ENCODE assay signal across 15 cellular contexts in genomic region chr19:46040952-46041500, GRCh38. TPM values are rescaled to one million over a fixed set of nuclear protein-coding genes. Genes with fewer than 3 reads are reported as not detected.
DNase-seq lines count a peak whose midpoint lies in the region; ATAC-seq and TF ChIP-seq lines count a peak whose summit lies in the region.
"Had no signal": no experiment of that assay in that cellular context is flagged by ENCODE, and none has a peak within 500 bp of the region (broad histone marks: within the 10 kb centered on the region; RNA-seq: fewer than 3 reads in every experiment).

Gene IGFL4 (minus strand): TSS chr19:46041002. CDS start chr19:46040962, 40 bp downstream.

- no peaks in the 10 kb centered on the region for H3K9me1 ChIP-seq in IMR-90 (ENCODE audit: insufficient read depth, low read length)

- H3K18ac ChIP-seq in IMR-90 (ENCODE audit: low read depth, low read length) = no peak within 1 kb of the TSS

- TF ChIP-seq CTCF in IMR-90 (conservative IDR thresholded peaks at IDR 0.05; ENCODE audit: low read depth, low read length) (no peak), fibroblast of lung (conservative IDR thresholded peaks at IDR 0.05 in 1 of 2, IDR thresholded peaks at IDR 0.05 in 1 of 2; ENCODE audit: low read depth in 1 of 2, low read length in 2 of 2) (no peak), spleen (IDR thresholded peaks at IDR 0.05 in 8 of 11, conservative IDR thresholded peaks at IDR 0.05 in 3 of 11) (no peak), tibial artery (IDR thresholded peaks at IDR 0.05) (no peak)

- H3K27ac ChIP-seq in IMR-90 (ENCODE audit: insufficient read depth, low read length) = no peak within 1 kb of the TSS
- H3K27ac ChIP-seq in fibroblast of lung (ENCODE audit: insufficient read depth, low read length) = no peak within 1 kb of the TSS
- no peak within 1 kb of the TSS for H3K27ac ChIP-seq in spleen
- no peak within 1 kb of the TSS for H3K27ac ChIP-seq in tibial artery
- H3K27ac ChIP-seq: parathyroid adenoma had no signal

- no peak within 1 kb of the TSS for H2BK5ac ChIP-seq in IMR-90 (ENCODE audit: low read depth, low read length, poor library complexity, severe bottlenecking)

- DNase-seq in COLO829 (ENCODE audit: low spot score) (peak; percentile 42), IMR-90 (no peak), NCI-H510A (lab: John Stamatoyannopoulos, UW) (peak; percentile 71), fibroblast of lung (ENCODE audit: low read depth in 2 of 2) (peak; percentile 14 to 41), spleen (no peak), tibial artery (no peak), HPDE6-E6E7 (ENCODE audit: extremely low spot score) (no peak)
- DNase-seq: activated naive CD8-positive, alpha-beta T cell treated with anti-CD3 and anti-CD28 coated beads, Interleukin-2, amount 50 U/mL, for 24 hours; cortex of kidney; NCI-H1048; stimulated activated CD8-positive, alpha-beta memory T cell treated with anti-CD3 and anti-CD28 coated beads, Interleukin-4, amount 100 ng/mL, for 48 hours had no signal

- H2AFZ ChIP-seq in IMR-90 (replicated peaks; ENCODE audit: low read length, poor library complexity) (no peak within 1 kb of the TSS), fibroblast of lung (ENCODE audit: low read length) (no peak within 1 kb of the TSS)
- H2AFZ ChIP-seq: parathyroid adenoma had no signal

- H3K4ac ChIP-seq in IMR-90 (ENCODE audit: low read depth, low read length) = no peak within 1 kb of the TSS

- POLR2A ChIA-PET in IMR-90 (lab: Charles Lee; ENCODE audit: unreplicated experiment) = no interaction called here

- in situ Hi-C loops in IMR-90 (cut with MboI; ENCODE audit: low sequenced_read_pairs) = no loop called here

- intact Hi-C loops in IMR-90 (cut with micrococcal nuclease) (no loop called here), spleen (cut with DNase I; ENCODE audit: low total_unique reads) (no loop called here), tibial artery (cut with DNase I; ENCODE audit: low total_unique reads) (no loop called here)

- no CpG with 5 or more reads among the region's 7 CpGs for WGBS in IMR-90 (ENCODE audit: extremely low coverage in 2 of 2, insufficient read length in 1 of 2), 2 experiments
- WGBS in spleen, 5 donors = 57 to 77% (median 69%) methylated on average over 7 of the region's 7 CpGs

- dilution Hi-C loops in IMR-90 (cut with HindIII; ENCODE audit: low sequenced_read_pairs, unreplicated experiment) = no loop called here

- H3K4me2 ChIP-seq in IMR-90 (ENCODE audit: low read depth, low read length) (no peak within 1 kb of the TSS), fibroblast of lung (ENCODE audit: extremely low read depth, insufficient read depth, low read length) (no peak within 1 kb of the TSS)

- no peak within 1 kb of the TSS for H2BK120ac ChIP-seq in IMR-90 (ENCODE audit: low read depth, low read length)

- H3K23ac ChIP-seq in IMR-90 (ENCODE audit: low read depth, low read length) = no peak within 1 kb of the TSS

- no peak within 1 kb of the TSS for H2AK9ac ChIP-seq in IMR-90 (replicated peaks; ENCODE audit: low read depth, low read length, poor library complexity)

- ATAC-seq in IMR-90 (ENCODE audit: low read depth) = peak; percentile 32; the same call in 1 of the 2 replicates
- no peak for ATAC-seq in HG03342 (IDR thresholded peaks at IDR 0.05; ENCODE audit: unreplicated experiment)
- ATAC-seq: activated CD4-positive, CD25-positive, alpha-beta regulatory T cell treated with anti-CD3 and anti-CD28 coated beads, Interleukin-2, amount 50 U/mL, for 24 hours; activated naive CD8-positive, alpha-beta T cell treated with anti-CD3 and anti-CD28 coated beads, Interleukin-2, amount 50 U/mL, for 24 hours had no signal

- no peak within 1 kb of the TSS for H3K4me3 ChIP-seq in IMR-90 (ENCODE audit: insufficient read depth, low read depth, low read length)
- H3K4me3 ChIP-seq in fibroblast of lung (replicated peaks in 1 of 4; ENCODE audit: control extremely low read depth in 1 of 4, insufficient read depth in 1 of 4, low read depth in 3 of 4, low read length in 4 of 4) = no peak within 1 kb of the TSS
- no peak within 1 kb of the TSS for H3K4me3 ChIP-seq in spleen
- no peak within 1 kb of the TSS for H3K4me3 ChIP-seq in tibial artery

- H4K20me1 ChIP-seq in IMR-90 (ENCODE audit: insufficient read depth, low read length) (no peaks in the 10 kb centered on the region), fibroblast of lung (ENCODE audit: control insufficient read depth, extremely low read depth, insufficient read depth, low read length) (no peaks in the 10 kb centered on the region)

- no peak within 1 kb of the TSS for H2BK15ac ChIP-seq in IMR-90 (ENCODE audit: low read depth, low read length)

- no peak within 1 kb of the TSS for H4K8ac ChIP-seq in IMR-90 (ENCODE audit: low read depth in 2 of 2, low read length in 2 of 2)

- H3K9ac ChIP-seq in IMR-90 (ENCODE audit: low read depth, low read length) (no peak within 1 kb of the TSS), fibroblast of lung (ENCODE audit: insufficient read depth, low read length) (no peak within 1 kb of the TSS)
- H3K9ac ChIP-seq: parathyroid adenoma had no signal

- H3K14ac ChIP-seq in IMR-90 (replicated peaks; ENCODE audit: low read depth, low read length) = no peak within 1 kb of the TSS

- H3K56ac ChIP-seq in IMR-90 (ENCODE audit: extremely low read depth, insufficient read depth, low read length) = no peak within 1 kb of the TSS

- no peak for TF ChIP-seq POLR2A in IMR-90 (IDR thresholded peaks at IDR 0.05; ENCODE audit: low read depth, low read length)
- TF ChIP-seq POLR2A in spleen (IDR thresholded peaks at IDR 0.05) = no peak

- CTCF ChIA-PET in IMR-90 (lab: Yijun Ruan, JAX) = interaction anchor here (3.2 kb wide), 1 partner anchor 12 kb away, joined by 13 read pairs; no protein-coding TSS in a partner anchor

- peaks cover 6% of the 10 kb centered on the region for H3K9me3 ChIP-seq in IMR-90 (ENCODE audit: control insufficient read depth, insufficient read depth, low read length)
- no peaks in the 10 kb centered on the region for H3K9me3 ChIP-seq in fibroblast of lung (ENCODE audit: control insufficient read depth, insufficient read depth, low read depth, low read length)
- peaks cover 0 to 4% (median 0%) of the 10 kb centered on the region in 8 donors for H3K9me3 ChIP-seq in spleen
- peaks cover 0 to 6% (median 0%) of the 10 kb centered on the region in 3 donors for H3K9me3 ChIP-seq in tibial artery

- H3K27me3 ChIP-seq in IMR-90 (ENCODE audit: control insufficient read depth, insufficient read depth, low read length) (peaks cover 53% of the 10 kb centered on the region), fibroblast of lung (ENCODE audit: control insufficient read depth, insufficient read depth, low read length) (peaks cover 9% of the 10 kb centered on the region), spleen (replicated peaks in 1 of 7) (peaks cover 0 to 66% (median 8%) of the 10 kb centered on the region in 7 donors), tibial artery (peaks cover 0 to 21% of the 10 kb centered on the region in 2 donors)

- H2BK20ac ChIP-seq in IMR-90 (ENCODE audit: low read depth, low read length) = no peak within 1 kb of the TSS

- no peaks in the 10 kb centered on the region for H3K79me2 ChIP-seq in fibroblast of lung (ENCODE audit: control insufficient read depth, insufficient read depth, low read length)
- H3K79me2 ChIP-seq: parathyroid adenoma had no signal

- no peaks in the 10 kb centered on the region for H3K36me3 ChIP-seq in IMR-90 (ENCODE audit: control insufficient read depth, insufficient read depth, low read length)
- H3K36me3 ChIP-seq in fibroblast of lung (ENCODE audit: control insufficient read depth, insufficient read depth, low read length) = no peaks in the 10 kb centered on the region
- H3K36me3 ChIP-seq in spleen = no peaks in the 10 kb centered on the region
- H3K36me3 ChIP-seq in tibial artery = no peaks in the 10 kb centered on the region

- H4K5ac ChIP-seq in IMR-90 (ENCODE audit: low read depth, low read length) = no peak within 1 kb of the TSS

- no peak within 1 kb of the TSS for H2AK5ac ChIP-seq in IMR-90 (ENCODE audit: low read depth, low read length)

- no peak within 1 kb of the TSS for H4K91ac ChIP-seq in IMR-90 (ENCODE audit: insufficient read depth, low read depth, low read length)

- H3K79me1 ChIP-seq in IMR-90 (ENCODE audit: low read depth in 1 of 2, low read length in 2 of 2) = no peaks in the 10 kb centered on the region

- H3K4me1 ChIP-seq in IMR-90 (ENCODE audit: control insufficient read depth, insufficient read depth, low read length) (no peaks in the 10 kb centered on the region), fibroblast of lung (ENCODE audit: control insufficient read depth, extremely low read depth, insufficient read depth, low read length) (no peaks in the 10 kb centered on the region), spleen (no peaks in the 10 kb centered on the region), tibial artery (no peaks in the 10 kb centered on the region)

- no peak for TF ChIP-seq RAD21 in IMR-90 (IDR thresholded peaks at IDR 0.05; ENCODE audit: low read length)

- no TSS peak for BruUV-seq in IMR-90 (replicated peaks; lab: Mats Ljungman, UMichigan)

TF ChIP-seq in IMR-90, 13 proteins besides CTCF, POLR2A, EP300 and RAD21 (continues in another document):
- no peak for TF ChIP-seq USF2 (IDR thresholded peaks at IDR 0.05; ENCODE audit: low read depth, low read length)
- no peak for TF ChIP-seq CEBPB (IDR thresholded peaks at IDR 0.05; ENCODE audit: low read depth, low read length)
- TF ChIP-seq MAFK (IDR thresholded peaks at IDR 0.05; ENCODE audit: low read depth, low read length) = no peak
- no peak for TF ChIP-seq MAZ (IDR thresholded peaks at IDR 0.05; ENCODE audit: borderline replicate concordance, low read depth, low read length)
- TF ChIP-seq FOS (IDR thresholded peaks at IDR 0.05; ENCODE audit: low read depth, low read length) = no peak
- no peak for TF ChIP-seq RFX5 (IDR thresholded peaks at IDR 0.05; ENCODE audit: low read depth, low read length)

RNA-seq across cellular contexts. Expression of gene IGFL4, which starts in this region (rescaled TPM):
- total RNA-seq in IMR-90 (2012; rRNA removed) = not detected in 2 replicates
- polyA plus RNA-seq in IMR-90 (2012; rRNA removed) = not detected in 2 replicates
- not detected in 2 replicates for polyA plus RNA-seq in IMR-90 (2012; cell fraction: cytosol; rRNA removed)
- polyA plus RNA-seq in IMR-90 (2012; cell fraction: nucleus; rRNA removed; ENCODE audit: low replicate concordance) = not detected in 2 replicates
- not detected in 2 replicates for total RNA-seq in fibroblast of lung
- polyA plus RNA-seq in fibroblast of lung = not detected in 2 replicates
- not detected in 2 replicates for polyA plus RNA-seq in fibroblast of lung (2012)
- not detected in 2 replicates for polyA minus RNA-seq in fibroblast of lung (ENCODE audit: low replicate concordance)
- not detected for total RNA-seq in spleen
- polyA plus RNA-seq in spleen = under 1 TPM in 2 of 3 donors, not detected in 1; 0.03 TPM
- polyA plus RNA-seq: urinary bladder had no signal

Comparison
In these comparisons a context has a peak if more than half of its experiments do, and no peak if none do; other contexts are left out.
1. Peak in ATAC-seq in IMR-90; RNA of the gene not detected or under 1 TPM.
2. Peak in DNase-seq in fibroblast of lung; RNA of the gene not detected or under 1 TPM.
3. DNase-seq: peak in COLO829 (single experiment) and NCI-H510A (single experiment); none in IMR-90 (single experiment), spleen (single experiment), tibial artery (0 of 2) and HPDE6-E6E7 (single experiment).